In genomic region chr2:10030311-10030736, GRCh38 we compare ENCODE assay signal across 1 cellular context.
TF ChIP-seq lines count a peak whose summit lies in the region.

No MANE protein-coding gene starts in this region.

TF ChIP-seq in HepG2, 621 proteins besides CTCF, POLR2A, EP300 and RAD21 (continued from another document and continues in another):
- TF ChIP-seq ZNF691 (CRISPR knock-in tag; IDR thresholded peaks at IDR 0.05; ENCODE audit: borderline replicate concordance, low read depth), result peak; percentile 67
- no peak for TF ChIP-seq POLR2AphosphoS5 (IDR thresholded peaks at IDR 0.05; ENCODE audit: low read depth, low read length)
- no peak for TF ChIP-seq ZNF10 (CRISPR knock-in tag; IDR thresholded peaks at IDR 0.05; ENCODE audit: borderline replicate concordance, low read depth)
- TF ChIP-seq KAT8 (CRISPR knock-in tag; IDR thresholded peaks at IDR 0.05), result peak; percentile 57; the same call in 1 of the 2 replicates
- TF ChIP-seq CC2D1A (CRISPR knock-in tag; IDR thresholded peaks at IDR 0.05), result no peak
- no peak for TF ChIP-seq ZNF704 (CRISPR knock-in tag; IDR thresholded peaks at IDR 0.05; ENCODE audit: borderline replicate concordance)
- TF ChIP-seq SKI (IDR thresholded peaks at IDR 0.05; ENCODE audit: partially characterized antibody), result no peak
- TF ChIP-seq ZNF761 (CRISPR knock-in tag; conservative IDR thresholded peaks at IDR 0.05), result no peak
- TF ChIP-seq, protein P1, sequence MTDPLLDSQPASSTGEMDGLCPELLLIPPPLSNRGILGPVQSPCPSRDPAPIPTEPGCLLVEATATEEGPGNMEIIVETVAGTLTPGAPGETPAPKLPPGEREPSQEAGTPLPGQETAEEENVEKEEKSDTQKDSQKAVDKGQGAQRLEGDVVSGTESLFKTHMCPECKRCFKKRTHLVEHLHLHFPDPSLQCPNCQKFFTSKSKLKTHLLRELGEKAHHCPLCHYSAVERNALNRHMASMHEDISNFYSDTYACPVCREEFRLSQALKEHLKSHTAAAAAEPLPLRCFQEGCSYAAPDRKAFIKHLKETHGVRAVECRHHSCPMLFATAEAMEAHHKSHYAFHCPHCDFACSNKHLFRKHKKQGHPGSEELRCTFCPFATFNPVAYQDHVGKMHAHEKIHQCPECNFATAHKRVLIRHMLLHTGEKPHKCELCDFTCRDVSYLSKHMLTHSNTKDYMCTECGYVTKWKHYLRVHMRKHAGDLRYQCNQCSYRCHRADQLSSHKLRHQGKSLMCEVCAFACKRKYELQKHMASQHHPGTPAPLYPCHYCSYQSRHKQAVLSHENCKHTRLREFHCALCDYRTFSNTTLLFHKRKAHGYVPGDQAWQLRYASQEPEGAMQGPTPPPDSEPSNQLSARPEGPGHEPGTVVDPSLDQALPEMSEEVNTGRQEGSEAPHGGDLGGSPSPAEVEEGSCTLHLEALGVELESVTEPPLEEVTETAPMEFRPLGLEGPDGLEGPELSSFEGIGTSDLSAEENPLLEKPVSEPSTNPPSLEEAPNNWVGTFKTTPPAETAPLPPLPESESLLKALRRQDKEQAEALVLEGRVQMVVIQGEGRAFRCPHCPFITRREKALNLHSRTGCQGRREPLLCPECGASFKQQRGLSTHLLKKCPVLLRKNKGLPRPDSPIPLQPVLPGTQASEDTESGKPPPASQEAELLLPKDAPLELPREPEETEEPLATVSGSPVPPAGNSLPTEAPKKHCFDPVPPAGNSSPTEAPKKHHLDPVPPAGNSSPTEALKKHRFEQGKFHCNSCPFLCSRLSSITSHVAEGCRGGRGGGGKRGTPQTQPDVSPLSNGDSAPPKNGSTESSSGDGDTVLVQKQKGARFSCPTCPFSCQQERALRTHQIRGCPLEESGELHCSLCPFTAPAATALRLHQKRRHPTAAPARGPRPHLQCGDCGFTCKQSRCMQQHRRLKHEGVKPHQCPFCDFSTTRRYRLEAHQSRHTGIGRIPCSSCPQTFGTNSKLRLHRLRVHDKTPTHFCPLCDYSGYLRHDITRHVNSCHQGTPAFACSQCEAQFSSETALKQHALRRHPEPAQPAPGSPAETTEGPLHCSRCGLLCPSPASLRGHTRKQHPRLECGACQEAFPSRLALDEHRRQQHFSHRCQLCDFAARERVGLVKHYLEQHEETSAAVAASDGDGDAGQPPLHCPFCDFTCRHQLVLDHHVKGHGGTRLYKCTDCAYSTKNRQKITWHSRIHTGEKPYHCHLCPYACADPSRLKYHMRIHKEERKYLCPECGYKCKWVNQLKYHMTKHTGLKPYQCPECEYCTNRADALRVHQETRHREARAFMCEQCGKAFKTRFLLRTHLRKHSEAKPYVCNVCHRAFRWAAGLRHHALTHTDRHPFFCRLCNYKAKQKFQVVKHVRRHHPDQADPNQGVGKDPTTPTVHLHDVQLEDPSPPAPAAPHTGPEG (CRISPR knock-in tag; IDR thresholded peaks at IDR 0.05), result no peak
- TF ChIP-seq ZNF44 (CRISPR knock-in tag; IDR thresholded peaks at IDR 0.05), result no peak
- no peak for TF ChIP-seq SRSF1 (optimal IDR thresholded peaks at IDR 0.05; ENCODE audit: low read depth, low read length)
- TF ChIP-seq HIC2 (CRISPR knock-in tag; IDR thresholded peaks at IDR 0.05; ENCODE audit: low read depth), result no peak
- no peak for TF ChIP-seq SRY (CRISPR knock-in tag; IDR thresholded peaks at IDR 0.05)
- TF ChIP-seq FLYWCH1 (CRISPR knock-in tag; IDR thresholded peaks at IDR 0.05), result no peak
- no peak for TF ChIP-seq HNRNPLL (IDR thresholded peaks at IDR 0.05; ENCODE audit: low read depth, low read length, poor library complexity, severe bottlenecking)
- TF ChIP-seq ZNF282 (IDR thresholded peaks at IDR 0.05; ENCODE audit: partially characterized antibody), result no peak
- no peak for TF ChIP-seq GTF2F1 (IDR thresholded peaks at IDR 0.05; ENCODE audit: low read length)
- TF ChIP-seq SPEN (CRISPR knock-in tag; IDR thresholded peaks at IDR 0.05; ENCODE audit: low read depth), result no peak
- TF ChIP-seq, protein P2, sequence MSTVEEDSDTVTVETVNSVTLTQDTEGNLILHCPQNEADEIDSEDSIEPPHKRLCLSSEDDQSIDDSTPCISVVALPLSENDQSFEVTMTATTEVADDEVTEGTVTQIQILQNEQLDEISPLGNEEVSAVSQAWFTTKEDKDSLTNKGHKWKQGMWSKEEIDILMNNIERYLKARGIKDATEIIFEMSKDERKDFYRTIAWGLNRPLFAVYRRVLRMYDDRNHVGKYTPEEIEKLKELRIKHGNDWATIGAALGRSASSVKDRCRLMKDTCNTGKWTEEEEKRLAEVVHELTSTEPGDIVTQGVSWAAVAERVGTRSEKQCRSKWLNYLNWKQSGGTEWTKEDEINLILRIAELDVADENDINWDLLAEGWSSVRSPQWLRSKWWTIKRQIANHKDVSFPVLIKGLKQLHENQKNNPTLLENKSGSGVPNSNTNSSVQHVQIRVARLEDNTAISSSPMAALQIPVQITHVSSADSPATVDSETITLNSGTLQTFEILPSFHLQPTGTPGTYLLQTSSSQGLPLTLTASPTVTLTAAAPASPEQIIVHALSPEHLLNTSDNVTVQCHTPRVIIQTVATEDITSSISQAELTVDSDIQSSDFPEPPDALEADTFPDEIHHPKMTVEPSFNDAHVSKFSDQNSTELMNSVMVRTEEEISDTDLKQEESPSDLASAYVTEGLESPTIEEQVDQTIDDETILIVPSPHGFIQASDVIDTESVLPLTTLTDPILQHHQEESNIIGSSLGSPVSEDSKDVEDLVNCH (CRISPR knock-in tag; IDR thresholded peaks at IDR 0.05), result no peak
- no peak for TF ChIP-seq ZBTB37 (CRISPR knock-in tag; IDR thresholded peaks at IDR 0.05)
- TF ChIP-seq ZNF850 (CRISPR knock-in tag; conservative IDR thresholded peaks at IDR 0.05), result no peak
- no peak for TF ChIP-seq ZNF616 (CRISPR knock-in tag; IDR thresholded peaks at IDR 0.05; ENCODE audit: low read depth)
- TF ChIP-seq YY1 (IDR thresholded peaks at IDR 0.05; ENCODE audit: insufficient read depth, insufficient replicate concordance, low read depth, low read length), result peak; percentile 48
- no peak for TF ChIP-seq ZBTB38 (CRISPR knock-in tag; IDR thresholded peaks at IDR 0.05)
- TF ChIP-seq MXD4 (CRISPR knock-in tag; IDR thresholded peaks at IDR 0.05), result no peak
- no peak for TF ChIP-seq ZBTB44 (CRISPR knock-in tag; IDR thresholded peaks at IDR 0.05)
- peak; percentile 71 for TF ChIP-seq GABPB1 (CRISPR knock-in tag; IDR thresholded peaks at IDR 0.05)
- no peak for TF ChIP-seq HNF4A (CRISPR knock-in tag; IDR thresholded peaks at IDR 0.05)
- TF ChIP-seq NFE2 (CRISPR knock-in tag; IDR thresholded peaks at IDR 0.05), result no peak
- no peak for TF ChIP-seq ATF1 (CRISPR knock-in tag; IDR thresholded peaks at IDR 0.05)
- no peak for TF ChIP-seq MIER2 (CRISPR knock-in tag; IDR thresholded peaks at IDR 0.05)
- TF ChIP-seq ZNF687 (CRISPR knock-in tag; IDR thresholded peaks at IDR 0.05), result peak; percentile 14; the same call in 1 of the 2 replicates
- TF ChIP-seq ZNF260 (CRISPR knock-in tag; IDR thresholded peaks at IDR 0.05; ENCODE audit: borderline replicate concordance, low read depth), result no peak
